20 cellular contexts compared by ENCODE assay signal in the genomic region with DNA sequence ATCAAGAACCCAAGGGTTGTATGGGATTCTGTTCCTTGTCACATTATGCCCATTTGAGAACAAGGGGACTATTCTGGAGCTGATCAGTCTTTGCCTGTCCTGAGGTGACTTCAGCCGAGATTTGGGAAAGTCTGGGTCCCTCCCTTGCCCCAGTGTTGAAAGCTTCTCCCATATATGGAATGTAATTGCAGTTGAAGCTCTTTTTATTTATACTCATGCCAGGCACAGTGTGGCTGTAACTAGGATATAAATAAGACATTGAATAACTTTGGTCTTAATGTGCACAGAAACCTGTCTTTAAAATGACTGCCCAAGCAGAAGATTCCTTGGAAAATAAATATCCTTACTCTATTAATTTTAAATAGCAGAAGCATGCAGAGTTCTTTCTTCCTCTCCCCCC. TPM values are rescaled to one million over a fixed set of nuclear protein-coding genes. Genes with fewer than 3 reads are reported as not detected.
"Had no signal": no experiment of that assay in that cellular context is flagged by ENCODE, and none has a peak within 500 bp of the region (broad histone marks: within the 10 kb centered on the region; RNA-seq: fewer than 3 reads in every experiment).

No MANE protein-coding gene starts in this region.

- H3K27me3 ChIP-seq: hepatocyte had no signal

- H3K4me2 ChIP-seq: hepatocyte had no signal

- H2AFZ ChIP-seq: hepatocyte had no signal

- H3K27ac ChIP-seq: hepatocyte, VCaP had no signal

- ATAC-seq: activated naive CD8-positive, alpha-beta T cell treated with anti-CD3 and anti-CD28 coated beads, Interleukin-2, amount 50 U/mL, for 24 hours; activated T-helper 17 cell treated with anti-CD3 and anti-CD28 coated beads, Interleukin-2, amount 50 U/mL, for 72 hours; SK-N-SH treated with all-trans-retinoic acid at 6 μM for 48 hours; stimulated activated naive B cell treated with anti-CD40 and anti-IgM and Interleukin-4, amounts not matched to agents 10 μg/mL and 1 μg/mL and 100 μg/mL, for 72 hours had no signal

- DNase-seq: activated CD4-positive, alpha-beta T cell treated with anti-CD3 and anti-CD28 coated beads for 1 hour; activated CD4-positive, alpha-beta T cell treated with anti-CD3 and anti-CD28 coated beads, Interleukin-2, amount 50 U/mL, for 4 hours; activated naive CD4-positive, alpha-beta T cell treated with anti-CD3 and anti-CD28 coated beads for 36 hours; activated naive CD8-positive, alpha-beta T cell treated with anti-CD3 and anti-CD28 coated beads, Interleukin-2, amount 50 U/mL, for 24 hours; erythroblast; kidney; stimulated activated CD4-positive, alpha-beta T cell treated with anti-CD3 and anti-CD28 coated beads, Interleukin-15, amount 100 ng/mL, for 24 hours; stimulated activated CD4-positive, alpha-beta T cell treated with anti-CD3 and anti-CD28 coated beads, Interleukin-4, amount 100 ng/mL, for 1 hour; stimulated activated naive B cell treated with anti-CD40 and anti-IgM and Interleukin-4, amounts not matched to agents 10 μg/mL and 1 μg/mL and 100 μg/mL, for 72 hours; T-helper 1 cell; trophoblast cell had no signal

- H3K79me2 ChIP-seq: hepatocyte had no signal

- H3K4me3 ChIP-seq: hepatocyte, skin epidermis had no signal

RNA-seq across cellular contexts. Expression of gene AKNAD1, which starts 15.2 kb away (rescaled TPM):
- total RNA-seq: activated naive CD4-positive, alpha-beta T cell treated with anti-CD3 and anti-CD28 coated beads for 36 hours; activated T-helper 17 cell treated with anti-CD3 and anti-CD28 coated beads, Interleukin-2, amount 50 U/mL, for 72 hours; astrocyte; kidney; mesenteric fat pad; pulmonary artery endothelial cell had no signal
- polyA plus RNA-seq: hepatocyte, neural cell had no signal
